ENCODE assay signal across 11 cellular contexts in the genomic region with DNA sequence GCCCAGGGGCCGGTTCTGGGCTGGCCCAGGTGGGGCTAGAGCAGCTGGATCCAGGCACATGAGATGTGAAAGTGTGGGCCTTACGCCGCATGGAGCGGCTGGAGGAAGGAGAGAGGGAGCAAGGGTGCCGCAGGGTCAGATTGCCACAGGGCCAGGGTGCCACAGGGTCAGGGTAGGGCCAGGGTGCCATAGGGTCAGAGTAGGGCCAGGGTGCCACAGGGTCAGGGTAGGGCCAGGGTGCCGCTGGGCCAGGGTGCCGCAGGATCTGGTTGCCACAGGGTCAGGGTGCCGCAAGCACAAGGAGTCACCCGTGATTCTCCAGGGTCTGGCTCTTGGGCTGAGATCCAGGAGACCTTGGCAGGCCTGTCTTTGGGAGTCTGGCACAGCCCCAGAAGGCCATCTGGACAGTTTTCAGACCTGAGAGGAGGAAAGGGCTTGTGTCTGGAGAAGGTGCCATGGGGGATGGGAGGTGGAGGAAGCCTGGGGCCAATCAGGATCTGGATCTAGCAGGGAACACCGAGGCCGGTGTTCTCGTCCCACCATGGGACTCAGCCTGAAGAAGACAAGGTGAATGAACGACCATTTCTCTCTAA. TPM values are rescaled to one million over a fixed set of nuclear protein-coding genes. Genes with fewer than 3 reads are reported as not detected.
DNase-seq lines count a peak whose midpoint lies in the region; ATAC-seq and TF ChIP-seq lines count a peak whose summit lies in the region.
"Had no signal": no experiment of that assay in that cellular context is flagged by ENCODE, and none has a peak within 500 bp of the region (broad histone marks: within the 10 kb centered on the region; RNA-seq: fewer than 3 reads in every experiment).

No MANE protein-coding gene starts in this region.

- peaks cover 20 to 49% (median 21%) of the 10 kb centered on the region in 10 experiments for H3K4me1 ChIP-seq in BLaER1 treated with 17β-estradiol and CSF1 and Interleukin-3, amounts not matched to agents 10 nM and 100 nM
- H3K4me1 ChIP-seq in fibroblast of lung (ENCODE audit: control insufficient read depth, extremely low read depth, insufficient read depth, low read length) (peaks cover 21% of the 10 kb centered on the region), A673 (ENCODE audit: insufficient read depth, low read length, poor library complexity, severe bottlenecking) (no peaks in the 10 kb centered on the region)

- H3K4me2 ChIP-seq in BLaER1 treated with 17β-estradiol and CSF1 and Interleukin-3, amounts not matched to agents 10 nM and 100 nM = no peak overlapping the region
- H3K4me2 ChIP-seq in fibroblast of lung (ENCODE audit: extremely low read depth, insufficient read depth, low read length) = no peak overlapping the region

- H3K36me3 ChIP-seq in BLaER1 treated with 17β-estradiol and CSF1 and Interleukin-3, amounts not matched to agents 10 nM and 100 nM = peaks cover 63 to 100% (median 93%) of the 10 kb centered on the region in 11 experiments
- peaks cover 94% of the 10 kb centered on the region for H3K36me3 ChIP-seq in MG63
- H3K36me3 ChIP-seq in fibroblast of lung (ENCODE audit: control insufficient read depth, insufficient read depth, low read length) = peaks cover 52% of the 10 kb centered on the region
- no peaks in the 10 kb centered on the region for H3K36me3 ChIP-seq in A673 (ENCODE audit: insufficient read depth, low read length, poor library complexity, severe bottlenecking)

- peak overlapping the region in 3 of 11 experiments; percentile 26 to 47 (median 34); a peak in 3 of 22 replicates for H3K9ac ChIP-seq in BLaER1 treated with 17β-estradiol and CSF1 and Interleukin-3, amounts not matched to agents 10 nM and 100 nM
- H3K9ac ChIP-seq in fibroblast of lung (ENCODE audit: insufficient read depth, low read length) = peak overlapping the region; percentile 11

- no peak overlapping the region for H3K4me3 ChIP-seq in BLaER1 treated with 17β-estradiol and CSF1 and Interleukin-3, amounts not matched to agents 10 nM and 100 nM
- no peak overlapping the region for H3K4me3 ChIP-seq in MG63
- no peak overlapping the region for H3K4me3 ChIP-seq in fibroblast of lung (replicated peaks in 1 of 4; ENCODE audit: control extremely low read depth in 1 of 4, insufficient read depth in 1 of 4, low read depth in 3 of 4, low read length in 4 of 4)
- H3K4me3 ChIP-seq in A673 (ENCODE audit: low read depth, low read length, poor library complexity, severe bottlenecking) = no peak overlapping the region
- H3K4me3 ChIP-seq: SK-N-MC had no signal

- peaks cover 0 to 100% (median 16%) of the 10 kb centered on the region in 11 experiments; a peak in 15 of 22 replicates for H4K20me1 ChIP-seq in BLaER1 treated with 17β-estradiol and CSF1 and Interleukin-3, amounts not matched to agents 10 nM and 100 nM
- H4K20me1 ChIP-seq in fibroblast of lung (ENCODE audit: control insufficient read depth, extremely low read depth, insufficient read depth, low read length) = no peaks in the 10 kb centered on the region

- H3K9me3 ChIP-seq in BLaER1 treated with 17β-estradiol and CSF1 and Interleukin-3, amounts not matched to agents 10 nM and 100 nM (replicated peaks in 1 of 11) = no peaks in the 10 kb centered on the region
- H3K9me3 ChIP-seq in MG63 = no peaks in the 10 kb centered on the region
- no peaks in the 10 kb centered on the region for H3K9me3 ChIP-seq in fibroblast of lung (ENCODE audit: control insufficient read depth, insufficient read depth, low read depth, low read length)
- H3K9me3 ChIP-seq in A673 (ENCODE audit: low read depth, low read length, poor library complexity, severe bottlenecking) = no peaks in the 10 kb centered on the region

- ATAC-seq in omental fat pad (ENCODE audit: low FRiP score) = peak; percentile 35

- H2AFZ ChIP-seq in fibroblast of lung (ENCODE audit: low read length) = no peak overlapping the region

- TF ChIP-seq CTCF in fibroblast of lung (conservative IDR thresholded peaks at IDR 0.05 in 1 of 2, IDR thresholded peaks at IDR 0.05 in 1 of 2; ENCODE audit: low read depth in 1 of 2, low read length in 2 of 2) (no peak), omental fat pad (IDR thresholded peaks at IDR 0.05) (no peak), A673 (conservative IDR thresholded peaks at IDR 0.05; ENCODE audit: low read depth, low read length) (no peak)

- peak; percentile 64 for DNase-seq in MG63
- DNase-seq in fibroblast of lung (ENCODE audit: low read depth in 2 of 2) = peak in 1 of 2 donors; percentile 58
- DNase-seq in omental fat pad (ENCODE audit: low spot score) = no peak
- no peak for DNase-seq in A673 (ENCODE audit: low spot score)
- DNase-seq in NCI-H1105 treated with DMSO at 0.1 percent for 48 hours (lab: John Stamatoyannopoulos, UW) = no peak
- no peak for DNase-seq in HuH-7 (ENCODE audit: low spot score)
- no peak for DNase-seq in hypothalamus (lab: John Stamatoyannopoulos, UW)
- DNase-seq: DMS79 treated with DMSO at 0.1 percent for 48 hours had no signal

- POLR2A ChIA-PET in A673 (lab: Charles Lee; ENCODE audit: low non-redundant PET) = no interaction called here

- peak overlapping the region in 8 of 11 experiments; percentile 7 to 53 (median 29); a peak in 11 of 22 replicates for H3K27ac ChIP-seq in BLaER1 treated with 17β-estradiol and CSF1 and Interleukin-3, amounts not matched to agents 10 nM and 100 nM
- H3K27ac ChIP-seq in fibroblast of lung (ENCODE audit: insufficient read depth, low read length) = no peak overlapping the region
- no peak overlapping the region for H3K27ac ChIP-seq in A673 (ENCODE audit: low read depth, low read length, poor library complexity, severe bottlenecking)
- H3K27ac ChIP-seq: SK-N-MC had no signal

- CTCF ChIA-PET in A673 (lab: Charles Lee) = no interaction called here

- no peaks in the 10 kb centered on the region for H3K27me3 ChIP-seq in BLaER1 treated with 17β-estradiol and CSF1 and Interleukin-3, amounts not matched to agents 10 nM and 100 nM
- H3K27me3 ChIP-seq in MG63 = no peaks in the 10 kb centered on the region
- no peaks in the 10 kb centered on the region for H3K27me3 ChIP-seq in fibroblast of lung (ENCODE audit: control insufficient read depth, insufficient read depth, low read length)
- H3K27me3 ChIP-seq in A673 (replicated peaks; ENCODE audit: insufficient read depth, low read depth, low read length, poor library complexity) = no peaks in the 10 kb centered on the region

- intact Hi-C loops in A673 (cut with micrococcal nuclease; ENCODE audit: unreplicated experiment) = no loop called here

- H3K79me2 ChIP-seq in fibroblast of lung (ENCODE audit: control insufficient read depth, insufficient read depth, low read length) = peaks cover 42% of the 10 kb centered on the region

- no TSS peak for BruUV-seq in A673 (replicated peaks; lab: Mats Ljungman, UMichigan)

RNA-seq across cellular contexts. Expression of gene LASP1, which starts 42.5 kb away (rescaled TPM):
- total RNA-seq in MG63 (2014; rRNA removed; shearing (Covaris generic); ENCODE audit: low replicate concordance) = 228 and 323 TPM in 2 replicates
- total RNA-seq in fibroblast of lung = 58.8 and 79.8 TPM in 2 replicates
- 159 and 208 TPM in 2 replicates for polyA plus RNA-seq in fibroblast of lung
- polyA plus RNA-seq in fibroblast of lung (2012) = 269 and 385 TPM in 2 replicates
- 446 and 572 TPM in 2 replicates for polyA minus RNA-seq in fibroblast of lung (ENCODE audit: low replicate concordance)
- total RNA-seq in omental fat pad = 100 to 1,000 TPM; 111 to 174 (median 148) TPM
- 76.9 and 78.3 TPM in 2 replicates for total RNA-seq in A673 (2021)

RNA-seq across cellular contexts. Expression of gene FBXO47, which starts 54.9 kb away (rescaled TPM):
- total RNA-seq in MG63 (2014; rRNA removed; shearing (Covaris generic); ENCODE audit: low replicate concordance) = not detected in 2 replicates
- under 0.01 and 0.17 TPM in 2 replicates for total RNA-seq in fibroblast of lung
- polyA plus RNA-seq in fibroblast of lung = 0.05 TPM in 1 of 2 replicates, not detected in the other
- not detected in 2 replicates for polyA plus RNA-seq in fibroblast of lung (2012)
- not detected in 2 replicates for polyA minus RNA-seq in fibroblast of lung (ENCODE audit: low replicate concordance)
- total RNA-seq in omental fat pad = not detected
- not detected in 2 replicates for total RNA-seq in A673 (2021)
- polyA plus RNA-seq: neural cell had no signal

RNA-seq across cellular contexts. Expression of gene RPL23, which starts 58.8 kb away (rescaled TPM):
- total RNA-seq in MG63 (2014; rRNA removed; shearing (Covaris generic); ENCODE audit: low replicate concordance) = 2,314 and 3,514 TPM in 2 replicates
- total RNA-seq in fibroblast of lung (1,552 and 2,520 TPM in 2 replicates), omental fat pad (1,000 to 10,000 TPM; 1,566 to 2,133 (median 2,034) TPM), A673 (2021) (764 and 879 TPM in 2 replicates)
- polyA plus RNA-seq in fibroblast of lung = 2,492 and 2,693 TPM in 2 replicates
- polyA plus RNA-seq in fibroblast of lung (2012) = 1,846 and 2,298 TPM in 2 replicates
- 52.1 and 69.4 TPM in 2 replicates for polyA minus RNA-seq in fibroblast of lung (ENCODE audit: low replicate concordance)

Comparison
In these comparisons a context has a peak if more than half of its experiments do, and no peak if none do; other contexts are left out.
1. H3K27ac ChIP-seq: peak in BLaER1 treated with 17β-estradiol and CSF1 and Interleukin-3, amounts not matched to agents 10 nM and 100 nM (8 of 11); none in fibroblast of lung (single experiment) and A673 (single experiment).